ENCODE assay signal across 8 cellular contexts in the genomic region with DNA sequence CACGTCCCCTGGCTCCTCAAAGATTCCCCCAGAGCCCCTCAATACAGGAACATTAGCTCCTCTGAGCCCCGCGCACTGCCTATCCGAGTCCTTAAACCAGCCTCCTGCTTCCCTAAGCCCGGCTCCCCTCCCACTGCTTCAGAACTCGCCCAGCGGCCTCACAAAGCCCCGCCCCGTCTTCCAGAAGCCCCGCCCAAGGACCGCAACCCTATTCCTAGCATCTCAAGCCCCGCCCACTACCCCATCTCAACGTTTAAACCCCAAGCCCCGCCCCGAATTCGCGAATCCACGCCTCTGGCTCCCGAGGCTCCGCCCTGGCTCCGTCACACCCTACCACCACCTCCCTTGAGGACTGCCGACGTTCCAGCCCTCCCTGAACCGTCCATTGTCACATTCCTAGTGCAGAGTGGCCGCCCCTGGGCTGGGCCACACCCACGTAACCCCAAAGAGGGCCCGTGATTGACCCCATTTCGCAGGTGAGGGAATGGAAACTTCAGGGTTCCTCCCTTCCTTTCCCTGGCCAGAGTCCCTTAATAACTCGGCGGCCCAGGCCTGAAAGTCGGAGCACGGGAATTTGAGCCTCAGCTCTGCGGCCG. TPM values are rescaled to one million over a fixed set of nuclear protein-coding genes. Genes with fewer than 3 reads are reported as not detected.
A peak's percentile ranks its signal among the peaks of the same experiment; 100 is the strongest.
DNase-seq lines count a peak whose midpoint lies in the region; ATAC-seq and TF ChIP-seq lines count a peak whose summit lies in the region.

No MANE protein-coding gene starts in this region.

- peak overlapping the region; percentile 82 for H3K4me3 Mint-ChIP-seq in natural killer cell treated with Interleukin-12 subunit alpha and Interleukin-12 subunit beta and Interleukin-15 and Interleukin-18, amount 100 ng/mL, for 72 hours

- ATAC-seq in natural killer cell treated with Interleukin-12 subunit alpha and Interleukin-12 subunit beta and Interleukin-15 and Interleukin-18, amount 100 ng/mL, for 72 hours = peak; percentile 82 to 89
- peak; percentile 65 for ATAC-seq in stimulated activated naive CD8-positive, alpha-beta T cell treated with anti-CD3 and anti-CD28 coated beads, Interleukin-15, Interleukin-2, amounts not matched to agents 100 U/mL and 50 U/mL, for 24 hours

- H3K27ac Mint-ChIP-seq in natural killer cell treated with Interleukin-12 subunit alpha and Interleukin-12 subunit beta and Interleukin-15 and Interleukin-18, amount 100 ng/mL, for 72 hours = peak overlapping the region; percentile 81 to 94

- H3K27me3 Mint-ChIP-seq in natural killer cell treated with Interleukin-12 subunit alpha and Interleukin-12 subunit beta and Interleukin-15 and Interleukin-18, amount 100 ng/mL, for 72 hours = peaks cover 0 to 2% of the 10 kb centered on the region in 2 donors

- TF ChIP-seq CTCF in LNCaP clone FGC (IDR thresholded peaks at IDR 0.05; ENCODE audit: control insufficient read depth, extremely low read depth, insufficient read depth) = no peak
- TF ChIP-seq CTCF in RWPE1 (conservative IDR thresholded peaks at IDR 0.05; ENCODE audit: low read depth) = peak; percentile 24
- TF ChIP-seq CTCF in fibroblast of pulmonary artery (IDR thresholded peaks at IDR 0.05; ENCODE audit: low read length, missing control alignments) = no peak

- no peaks in the 10 kb centered on the region for H3K36me3 Mint-ChIP-seq in natural killer cell treated with Interleukin-12 subunit alpha and Interleukin-12 subunit beta and Interleukin-15 and Interleukin-18, amount 100 ng/mL, for 72 hours

- no peaks in the 10 kb centered on the region for H3K9me3 Mint-ChIP-seq in natural killer cell treated with Interleukin-12 subunit alpha and Interleukin-12 subunit beta and Interleukin-15 and Interleukin-18, amount 100 ng/mL, for 72 hours

- peak overlapping the region; percentile 98 for H3K27ac ChIP-seq in RWPE1

- POLR2A ChIA-PET in RWPE1 (lab: Yijun Ruan, JAX; ENCODE audit: low non-redundant PET) = interaction anchor here (0.5 kb wide), 1 partner anchor 87 kb away, joined by 4 read pairs; no protein-coding TSS in a partner anchor

- H3K4me3 ChIP-seq in LNCaP clone FGC (ENCODE audit: low read depth, low read length) (peak overlapping the region; percentile 80), fibroblast of pulmonary artery (replicated peaks; ENCODE audit: low read depth, low read length) (peak overlapping the region; percentile 88)

- peaks cover 31 to 47% of the 10 kb centered on the region in 2 donors for H3K4me1 Mint-ChIP-seq in natural killer cell treated with Interleukin-12 subunit alpha and Interleukin-12 subunit beta and Interleukin-15 and Interleukin-18, amount 100 ng/mL, for 72 hours (ENCODE audit: low read depth in 2 of 2)

- CTCF ChIA-PET in RWPE1 (lab: Yijun Ruan, JAX) = interaction anchor here (0.6 to 0.7 kb wide), 2 partner anchors 14 to 47 kb away, joined by 4 read pairs; no protein-coding TSS in a partner anchor

- DNase-seq in Daoy (ENCODE audit: low read depth) = peak; percentile 97
- peak; percentile 91 for DNase-seq in H4 (ENCODE audit: low spot score)
- DNase-seq in LNCaP clone FGC (ENCODE audit: low read depth) = peak; percentile 86
- peak; percentile 97 for DNase-seq in RWPE1 (ENCODE audit: low spot score)
- DNase-seq in activated effector memory CD4-positive, alpha-beta T cell treated with Interleukin-2 at 50 U/mL for 16 hours = peak; percentile 94
- DNase-seq in fibroblast of pulmonary artery (ENCODE audit: low read depth) = peak; percentile 98
- DNase-seq in natural killer cell treated with Interleukin-12 subunit alpha and Interleukin-12 subunit beta and Interleukin-15 and Interleukin-18, amount 100 ng/mL, for 72 hours (ENCODE audit: low spot score) = peak; percentile 95
- peak; percentile 99 for DNase-seq in stimulated activated naive CD8-positive, alpha-beta T cell treated with anti-CD3 and anti-CD28 coated beads, Interleukin-15, Interleukin-2, amounts not matched to agents 100 U/mL and 50 U/mL, for 24 hours

RNA-seq across cellular contexts. Expression of gene CORO1C, which starts 0.6 kb away (rescaled TPM):
- total RNA-seq in Daoy (2014; rRNA removed; shearing (Covaris generic)) = 65.4 and 136 TPM in 2 replicates
- 49.5 and 57.7 TPM in 2 replicates for total RNA-seq in H4 (2014; rRNA removed; shearing (Covaris generic))
- 10 to 100 TPM; 68.9 to 69.5 TPM for total RNA-seq in natural killer cell treated with Interleukin-12 subunit alpha and Interleukin-12 subunit beta and Interleukin-15 and Interleukin-18, amount 100 ng/mL, for 72 hours

Comparison
In these comparisons a context has a peak if more than half of its experiments do, and no peak if none do; other contexts are left out.
1. Peak in every context shown above with its lines: DNase-seq, ATAC-seq, H3K4me3 ChIP-seq and H3K27ac ChIP-seq.